Comparison of ENCODE assay signal across 8 cellular contexts in the genomic region with DNA sequence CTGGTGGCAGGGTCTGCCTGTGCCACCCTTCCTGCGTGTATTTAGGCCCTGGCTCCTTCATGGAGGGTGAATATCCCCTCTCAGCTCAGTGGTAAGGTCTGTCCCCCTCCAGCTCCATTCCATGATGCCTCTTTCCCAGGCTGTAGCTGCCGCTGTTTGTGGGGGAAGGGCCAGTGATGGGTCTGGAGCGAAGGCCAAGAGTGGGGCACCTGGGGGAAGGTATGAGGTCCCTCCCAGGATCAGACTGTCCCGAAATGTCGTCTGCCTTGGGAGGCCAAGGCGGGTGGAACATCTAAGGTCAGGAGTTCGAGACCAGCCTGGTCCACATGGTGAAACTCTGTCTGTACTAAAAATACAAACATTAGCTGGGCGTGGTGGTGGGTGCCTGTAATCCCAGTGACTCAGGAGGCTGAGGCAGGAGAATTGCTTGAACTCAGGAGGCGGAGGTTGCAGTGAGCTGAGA. TPM values are rescaled to one million over a fixed set of nuclear protein-coding genes. Genes with fewer than 3 reads are reported as not detected.
A peak's percentile ranks its signal among the peaks of the same experiment; 100 is the strongest.
DNase-seq lines count a peak whose midpoint lies in the region; ATAC-seq and TF ChIP-seq lines count a peak whose summit lies in the region.

No MANE protein-coding gene starts in this region.

- no peaks in the 10 kb centered on the region for H3K27me3 Mint-ChIP-seq in MCF 10A (ENCODE audit: insufficient read depth, unreplicated experiment)

- DNase-seq in left ventricle myocardium inferior = no peak
- no peak for DNase-seq in Right ventricle myocardium inferior (ENCODE audit: missing footprints)
- DNase-seq in MCF 10A (ENCODE audit: unreplicated experiment) = peak; percentile 57
- no peak for DNase-seq in GM03348 (ENCODE audit: low spot score)

- H3K27ac Mint-ChIP-seq in MCF 10A (ENCODE audit: low read depth, unreplicated experiment) = peak overlapping the region; percentile 94

- CTCF ChIA-PET in MCF 10A (lab: Yijun Ruan, JAX) = interaction anchor here (0.7 to 1.6 kb wide), 3 partner anchors 10 to 86 kb away, joined by 3 to 6 read pairs (median 3); no protein-coding TSS in a partner anchor

- H3K4me1 ChIP-seq in left ventricle myocardium inferior (peaks cover 95% of the 10 kb centered on the region), mesodermal cell (ENCODE audit: control insufficient read depth, insufficient read depth, low read length, poor library complexity, severe bottlenecking) (peaks cover 36% of the 10 kb centered on the region)

- no peak for ATAC-seq in Right ventricle myocardium inferior
- ATAC-seq in HG03025 (IDR thresholded peaks at IDR 0.05; ENCODE audit: low FRiP score, unreplicated experiment) = no peak
- ATAC-seq in HG02852 (IDR thresholded peaks at IDR 0.05; ENCODE audit: unreplicated experiment) = no peak
- no peak for ATAC-seq in GM21526 (IDR thresholded peaks at IDR 0.05; ENCODE audit: low FRiP score, unreplicated experiment)

- H3K4me3 ChIP-seq in left ventricle myocardium inferior (peak overlapping the region; percentile 93), mesodermal cell (ENCODE audit: extremely low read depth, insufficient read depth, low read length, poor library complexity, severe bottlenecking) (peak overlapping the region; percentile 60)

- TF ChIP-seq CTCF in left ventricle myocardium inferior (IDR thresholded peaks at IDR 0.05; ENCODE audit: borderline replicate concordance) (no peak), MCF 10A (IDR thresholded peaks at IDR 0.05; ENCODE audit: unreplicated experiment) (no peak)

- H3K27ac ChIP-seq in left ventricle myocardium inferior (replicated peaks) (peak overlapping the region; percentile 98), mesodermal cell (ENCODE audit: low read depth, low read length, severe bottlenecking) (peak overlapping the region; percentile 57)

- intact Hi-C loops in left ventricle myocardium inferior (cut with micrococcal nuclease) (no loop called here), Right ventricle myocardium inferior (cut with DNase I) (no loop called here), MCF 10A (cut with micrococcal nuclease) (loop anchor here (1.0 kb wide), 1 partner anchor 15 kb away; no protein-coding TSS in a partner anchor)

- POLR2A ChIA-PET in MCF 10A (lab: Yijun Ruan, JAX) = interaction anchor here (0.6 to 11.4 kb wide), 22 partner anchors 9 to 300 kb away, joined by 3 to 274 read pairs (median 6); partner anchors contain the start of genes EPS8L2, GATD1, PHRF1 and PIDD1

- no TSS peak for BruUV-seq in MCF 10A (replicated peaks; lab: Mats Ljungman, UMichigan)

- H3K36me3 Mint-ChIP-seq in MCF 10A (ENCODE audit: insufficient read depth, unreplicated experiment) = peaks cover 53% of the 10 kb centered on the region

- peaks cover 21% of the 10 kb centered on the region for H3K4me1 Mint-ChIP-seq in MCF 10A (ENCODE audit: insufficient read depth, unreplicated experiment)

- H3K4me3 Mint-ChIP-seq in MCF 10A (ENCODE audit: unreplicated experiment) = peak overlapping the region; percentile 81

- H3K9me3 ChIP-seq in left ventricle myocardium inferior (replicated peaks) (no peaks in the 10 kb centered on the region), mesodermal cell (ENCODE audit: control insufficient read depth, low read length) (no peaks in the 10 kb centered on the region)

- H3K27me3 ChIP-seq in left ventricle myocardium inferior (ENCODE audit: low read depth) = no peaks in the 10 kb centered on the region

- no peaks in the 10 kb centered on the region for H3K9me3 Mint-ChIP-seq in MCF 10A (ENCODE audit: unreplicated experiment)

- WGBS in mesodermal cell (ENCODE audit: insufficient coverage in 2 of 2), 2 experiments = 72 to 73% methylated on average over 5 to 7 of the region's 9 CpGs

- peaks cover 31% of the 10 kb centered on the region for H3K36me3 ChIP-seq in left ventricle myocardium inferior
- H3K36me3 ChIP-seq in mesodermal cell (ENCODE audit: control insufficient read depth, insufficient read depth, low read length) = peaks cover 35% of the 10 kb centered on the region

RNA-seq across cellular contexts. Expression of gene CD151, which starts 1.1 kb away (rescaled TPM):
- total RNA-seq in left ventricle myocardium inferior (408 TPM), Right ventricle myocardium inferior (462 TPM), MCF 10A (2022) (404 and 412 TPM in 2 replicates)
- polyA plus RNA-seq in mesodermal cell (2013, experiment 1 of 2) = 331 TPM
- polyA plus RNA-seq in mesodermal cell (2013, experiment 2 of 2) = 277 TPM

RNA-seq across cellular contexts. Expression of gene CRACR2B, which starts 6.2 kb away (rescaled TPM):
- total RNA-seq in left ventricle myocardium inferior = 23.2 TPM
- total RNA-seq in Right ventricle myocardium inferior = 24.3 TPM
- total RNA-seq in MCF 10A (2022) = 1.2 and 1.9 TPM in 2 replicates
- 7.6 TPM for polyA plus RNA-seq in mesodermal cell (2013, experiment 1 of 2)
- polyA plus RNA-seq in mesodermal cell (2013, experiment 2 of 2) = 4.8 TPM

RNA-seq across cellular contexts. Expression of gene POLR2L, which starts 8.4 kb away (rescaled TPM):
- total RNA-seq in left ventricle myocardium inferior (226 TPM), Right ventricle myocardium inferior (298 TPM), MCF 10A (2022) (96.9 and 118 TPM in 2 replicates)
- 134 TPM for polyA plus RNA-seq in mesodermal cell (2013, experiment 1 of 2)
- 112 TPM for polyA plus RNA-seq in mesodermal cell (2013, experiment 2 of 2)

RNA-seq across cellular contexts. Expression of gene TSPAN4, which starts 8.8 kb away (rescaled TPM):
- total RNA-seq in left ventricle myocardium inferior (33.0 TPM), Right ventricle myocardium inferior (43.8 TPM), MCF 10A (2022) (118 and 148 TPM in 2 replicates)
- polyA plus RNA-seq in mesodermal cell (2013, experiment 1 of 2) = 72.6 TPM
- 66.2 TPM for polyA plus RNA-seq in mesodermal cell (2013, experiment 2 of 2)

RNA-seq across cellular contexts. Expression of gene PNPLA2, which starts 15.2 kb away (rescaled TPM):
- 300 TPM for total RNA-seq in left ventricle myocardium inferior
- total RNA-seq in Right ventricle myocardium inferior = 321 TPM
- total RNA-seq in MCF 10A (2022) = 100 and 112 TPM in 2 replicates
- polyA plus RNA-seq in mesodermal cell (2013, experiment 1 of 2) = 47.0 TPM
- polyA plus RNA-seq in mesodermal cell (2013, experiment 2 of 2) = 33.2 TPM
